In the genomic region with DNA sequence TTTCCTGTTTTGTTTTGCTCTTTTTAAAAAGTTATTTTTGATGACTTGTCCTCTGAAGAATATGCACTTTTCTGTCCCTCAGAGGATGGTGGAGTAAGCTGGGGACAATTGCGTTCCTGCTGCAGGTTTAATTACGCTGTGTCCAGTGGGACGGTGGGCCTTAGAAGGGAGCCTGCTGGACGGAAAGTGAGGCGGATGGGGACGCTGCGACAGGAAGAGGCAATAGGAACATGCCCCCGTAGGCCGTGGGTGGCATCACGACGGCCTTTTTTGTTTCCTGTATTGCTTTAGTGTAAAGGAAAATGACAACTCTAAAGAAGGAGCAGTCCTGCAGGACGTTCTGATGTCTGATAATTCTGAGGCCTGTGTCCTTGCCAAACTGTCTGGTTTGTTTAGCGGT, we compare ENCODE assay signal across 10 cellular contexts.
DNase-seq lines count a peak whose midpoint lies in the region; ATAC-seq and TF ChIP-seq lines count a peak whose summit lies in the region.
"Had no signal": no experiment of that assay in that cellular context is flagged by ENCODE, and none has a peak within 500 bp of the region (broad histone marks: within the 10 kb centered on the region; RNA-seq: fewer than 3 reads in every experiment).

No MANE protein-coding gene starts in this region.

- no peaks in the 10 kb centered on the region for H3K9me3 Mint-ChIP-seq in activated B cell treated with CpG ODN at 0.5 μM for 24 hours
- H3K9me3 Mint-ChIP-seq in activated naive CD8-positive, alpha-beta T cell treated with anti-CD3 and anti-CD28 coated beads, Interleukin-2, amount 50 U/mL, for 24 hours, result no peaks in the 10 kb centered on the region

- CTCF ChIA-PET in activated B cell treated with CpG ODN at 0.5 μM for 24 hours (lab: Charles Lee), result interaction anchor here (1.2 kb wide), 1 partner anchor 121 kb away, joined by 4 read pairs; no protein-coding TSS in a partner anchor

- no peaks in the 10 kb centered on the region for H3K36me3 ChIP-seq in H7 (replicated peaks; ENCODE audit: control insufficient read depth, insufficient read depth, low read length)

- H3K36me3 Mint-ChIP-seq in activated B cell treated with CpG ODN at 0.5 μM for 24 hours (ENCODE audit: low read depth), result peaks cover 26% of the 10 kb centered on the region
- H3K36me3 Mint-ChIP-seq in activated naive CD8-positive, alpha-beta T cell treated with anti-CD3 and anti-CD28 coated beads, Interleukin-2, amount 50 U/mL, for 24 hours (ENCODE audit: low read depth), result peaks cover 31% of the 10 kb centered on the region

- H3K4me3 ChIP-seq in H7 (ENCODE audit: insufficient read depth, low read depth, low read length), result no peak overlapping the region
- H3K4me3 ChIP-seq: GM12878 had no signal

- ATAC-seq in activated B cell treated with CpG ODN at 0.5 μM for 24 hours (ENCODE audit: low read depth) (peak; percentile 39), HG02759 (IDR thresholded peaks at IDR 0.05; ENCODE audit: unreplicated experiment) (no peak)
- ATAC-seq in activated naive CD8-positive, alpha-beta T cell treated with anti-CD3 and anti-CD28 coated beads, Interleukin-2, amount 50 U/mL, for 24 hours, result peak; percentile 39
- ATAC-seq: GM12878 had no signal

- TF ChIP-seq CTCF in activated B cell treated with CpG ODN at 0.5 μM for 24 hours (IDR thresholded peaks at IDR 0.05), result no peak

- H3K27me3 ChIP-seq in H7 (ENCODE audit: control insufficient read depth, insufficient read depth, low read length), result no peaks in the 10 kb centered on the region

- peak; percentile 79 for DNase-seq in H7
- DNase-seq in activated B cell treated with CpG ODN at 0.5 μM for 24 hours, result peak; percentile 15
- peak; percentile 67 for DNase-seq in activated naive CD8-positive, alpha-beta T cell treated with anti-CD3 and anti-CD28 coated beads, Interleukin-2, amount 50 U/mL, for 24 hours
- DNase-seq in stimulated activated CD4-positive, alpha-beta T cell treated with anti-CD3 and anti-CD28 coated beads, Interleukin-15, amount 100 ng/mL, for 24 hours, result peak; percentile 73
- DNase-seq in NCI-H128 (lab: John Stamatoyannopoulos, UW; ENCODE audit: unreplicated experiment), result no peak
- no peak for DNase-seq in H4 (ENCODE audit: low spot score)
- DNase-seq in NCI-H774 (lab: John Stamatoyannopoulos, UW), result no peak
- DNase-seq: NCI-H526 treated with DMSO at 0.1 percent for 48 hours had no signal

- H3K27ac Mint-ChIP-seq in activated B cell treated with CpG ODN at 0.5 μM for 24 hours, result peak overlapping the region; percentile 78
- peak overlapping the region; percentile 94 for H3K27ac Mint-ChIP-seq in activated naive CD8-positive, alpha-beta T cell treated with anti-CD3 and anti-CD28 coated beads, Interleukin-2, amount 50 U/mL, for 24 hours

- intact Hi-C loops in activated B cell treated with CpG ODN at 0.5 μM for 24 hours (cut with micrococcal nuclease), result loop anchor here (1.0 kb wide), 1 partner anchor 11 kb away; no protein-coding TSS in a partner anchor

- POLR2A ChIA-PET in activated B cell treated with CpG ODN at 0.5 μM for 24 hours (lab: Charles Lee), result interaction anchor here (1.3 to 1.7 kb wide), 4 partner anchors 9 to 68 kb away, joined by 3 to 6 read pairs (median 4); no protein-coding TSS in a partner anchor

- H3K4me3 Mint-ChIP-seq in activated B cell treated with CpG ODN at 0.5 μM for 24 hours, result peak overlapping the region; percentile 52
- H3K4me3 Mint-ChIP-seq in activated naive CD8-positive, alpha-beta T cell treated with anti-CD3 and anti-CD28 coated beads, Interleukin-2, amount 50 U/mL, for 24 hours, result peak overlapping the region; percentile 68

- peaks cover 56% of the 10 kb centered on the region for H3K4me1 Mint-ChIP-seq in activated B cell treated with CpG ODN at 0.5 μM for 24 hours
- peaks cover 71% of the 10 kb centered on the region for H3K4me1 Mint-ChIP-seq in activated naive CD8-positive, alpha-beta T cell treated with anti-CD3 and anti-CD28 coated beads, Interleukin-2, amount 50 U/mL, for 24 hours

- no peaks in the 10 kb centered on the region for H3K27me3 Mint-ChIP-seq in activated B cell treated with CpG ODN at 0.5 μM for 24 hours
- no peaks in the 10 kb centered on the region for H3K27me3 Mint-ChIP-seq in activated naive CD8-positive, alpha-beta T cell treated with anti-CD3 and anti-CD28 coated beads, Interleukin-2, amount 50 U/mL, for 24 hours

Comparison
In these comparisons a context has a peak if more than half of its experiments do, and no peak if none do; other contexts are left out.
1. DNase-seq: peak in H7 (single experiment), activated B cell treated with CpG ODN at 0.5 μM for 24 hours (single experiment), activated naive CD8-positive, alpha-beta T cell treated with anti-CD3 and anti-CD28 coated beads, Interleukin-2, amount 50 U/mL, for 24 hours (single experiment) and stimulated activated CD4-positive, alpha-beta T cell treated with anti-CD3 and anti-CD28 coated beads, Interleukin-15, amount 100 ng/mL, for 24 hours (single experiment); none in NCI-H128 (single experiment), H4 (single experiment) and NCI-H774 (single experiment).